Comparison of ENCODE assay signal across 15 cellular contexts in the genomic region with DNA sequence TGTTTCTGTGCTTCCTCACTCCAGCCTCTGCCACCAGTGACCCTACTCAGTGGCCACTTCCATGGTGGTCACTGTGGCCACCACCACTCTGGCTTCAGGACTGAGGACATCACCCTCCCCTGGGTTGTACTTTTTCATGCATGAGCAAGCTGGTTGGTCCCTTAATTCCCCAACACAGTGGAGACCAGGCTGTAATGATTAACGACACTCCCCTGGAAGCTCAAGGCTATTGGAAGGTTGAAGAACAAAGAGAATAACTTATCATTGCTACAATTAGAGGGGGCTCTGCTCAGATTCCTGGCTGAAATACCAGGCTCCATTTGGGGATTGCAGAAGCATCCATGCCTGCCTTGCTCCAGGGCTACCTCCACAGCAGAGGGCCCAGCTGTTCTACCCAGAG. TPM values are rescaled to one million over a fixed set of nuclear protein-coding genes. Genes with fewer than 3 reads are reported as not detected.
DNase-seq lines count a peak whose midpoint lies in the region; ATAC-seq and TF ChIP-seq lines count a peak whose summit lies in the region.
"Had no signal": no experiment of that assay in that cellular context is flagged by ENCODE, and none has a peak within 500 bp of the region (broad histone marks: within the 10 kb centered on the region; RNA-seq: fewer than 3 reads in every experiment).

No MANE protein-coding gene starts in this region.

- no peak for TF ChIP-seq CTCF in CD8-positive, alpha-beta T cell (IDR thresholded peaks at IDR 0.05)
- TF ChIP-seq CTCF in colonic mucosa (IDR thresholded peaks at IDR 0.05) (no peak), nephron (IDR thresholded peaks at IDR 0.05; ENCODE audit: unreplicated experiment in 3 of 3) (no peak)

- no peaks in the 10 kb centered on the region for H3K27me3 Mint-ChIP-seq in CD4-positive, CD25-positive, alpha-beta regulatory T cell
- H3K27me3 Mint-ChIP-seq in CD8-positive, alpha-beta T cell (ENCODE audit: low read depth) = no peaks in the 10 kb centered on the region
- H3K27me3 Mint-ChIP-seq in nephron (ENCODE audit: low read depth) = peaks cover 15% of the 10 kb centered on the region

- H3K4me1 Mint-ChIP-seq in CD4-positive, CD25-positive, alpha-beta regulatory T cell = peaks cover 22 to 41% (median 24%) of the 10 kb centered on the region in 4 donors
- peaks cover 61% of the 10 kb centered on the region for H3K4me1 Mint-ChIP-seq in CD8-positive, alpha-beta T cell (ENCODE audit: low read depth)
- peaks cover 6% of the 10 kb centered on the region for H3K4me1 Mint-ChIP-seq in nephron

- H3K27ac Mint-ChIP-seq in CD4-positive, CD25-positive, alpha-beta regulatory T cell = peak overlapping the region; percentile 72 to 82 (median 74)
- peak overlapping the region; percentile 67 for H3K27ac Mint-ChIP-seq in CD8-positive, alpha-beta T cell
- peak overlapping the region; percentile 58 to 60 (median 59) for H3K27ac Mint-ChIP-seq in nephron

- peaks cover 46% of the 10 kb centered on the region for H3K36me3 ChIP-seq in CD4-positive, CD25-positive, alpha-beta regulatory T cell (ENCODE audit: control insufficient read depth, insufficient read depth, low read length)
- peaks cover 20% of the 10 kb centered on the region for H3K36me3 ChIP-seq in CD8-positive, alpha-beta T cell (ENCODE audit: insufficient read depth, low read length)
- no peaks in the 10 kb centered on the region for H3K36me3 ChIP-seq in colonic mucosa

- CTCF ChIA-PET in CD8-positive, alpha-beta T cell (lab: Charles Lee) = interaction anchor here (0.6 to 1.2 kb wide), 3 partner anchors 10 to 89 kb away, joined by 3 to 5 read pairs (median 3); no protein-coding TSS in a partner anchor

- no peaks in the 10 kb centered on the region for H3K9me3 ChIP-seq in CD4-positive, CD25-positive, alpha-beta regulatory T cell (ENCODE audit: control insufficient read depth in 2 of 2, low read length in 2 of 2)
- H3K9me3 ChIP-seq in CD8-positive, alpha-beta T cell (ENCODE audit: low read length) = no peaks in the 10 kb centered on the region
- H3K9me3 ChIP-seq in colonic mucosa = no peaks in the 10 kb centered on the region

- H3K4me3 Mint-ChIP-seq in CD4-positive, CD25-positive, alpha-beta regulatory T cell = peak overlapping the region in 1 of 4 donors; percentile 76
- H3K4me3 Mint-ChIP-seq in CD8-positive, alpha-beta T cell = no peak overlapping the region
- no peak overlapping the region for H3K4me3 Mint-ChIP-seq in nephron

- POLR2A ChIA-PET in CD8-positive, alpha-beta T cell (lab: Charles Lee) = interaction anchor here (8.3 kb wide), 1 partner anchor 12 kb away, joined by 101 read pairs; a partner anchor contains a TSS

- no peaks in the 10 kb centered on the region for H3K9me3 Mint-ChIP-seq in CD4-positive, CD25-positive, alpha-beta regulatory T cell
- no peaks in the 10 kb centered on the region for H3K9me3 Mint-ChIP-seq in CD8-positive, alpha-beta T cell
- H3K9me3 Mint-ChIP-seq in nephron = peaks cover 3% of the 10 kb centered on the region

- no peaks in the 10 kb centered on the region for H3K27me3 ChIP-seq in CD4-positive, CD25-positive, alpha-beta regulatory T cell (ENCODE audit: control insufficient read depth, insufficient read depth, low read length)
- no peaks in the 10 kb centered on the region for H3K27me3 ChIP-seq in CD8-positive, alpha-beta T cell (ENCODE audit: insufficient read depth, low read length)
- H3K27me3 ChIP-seq in colonic mucosa = no peaks in the 10 kb centered on the region

- H3K27ac ChIP-seq in CD4-positive, CD25-positive, alpha-beta regulatory T cell (ENCODE audit: insufficient read depth, low read length, poor library complexity, severe bottlenecking) = no peak overlapping the region
- no peak overlapping the region for H3K27ac ChIP-seq in CD8-positive, alpha-beta T cell (ENCODE audit: low read depth, low read length)
- no peak overlapping the region for H3K27ac ChIP-seq in colonic mucosa

- intact Hi-C loops in CD8-positive, alpha-beta T cell (cut with DNase I, micrococcal nuclease) = no loop called here
- intact Hi-C loops in colonic mucosa (cut with DNase I) = no loop called here

- H3K36me3 Mint-ChIP-seq in CD4-positive, CD25-positive, alpha-beta regulatory T cell = peaks cover 33% of the 10 kb centered on the region
- peaks cover 59% of the 10 kb centered on the region for H3K36me3 Mint-ChIP-seq in CD8-positive, alpha-beta T cell
- H3K36me3 Mint-ChIP-seq in nephron (ENCODE audit: low read depth) = no peaks in the 10 kb centered on the region

- H3K9ac ChIP-seq in colonic mucosa (ENCODE audit: low read depth in 2 of 2, low read length in 2 of 2) = no peak overlapping the region

- H3K4me3 ChIP-seq in CD4-positive, CD25-positive, alpha-beta regulatory T cell (ENCODE audit: low read depth, low read length) = no peak overlapping the region
- no peak overlapping the region for H3K4me3 ChIP-seq in CD8-positive, alpha-beta T cell (ENCODE audit: low read depth, low read length)
- H3K4me3 ChIP-seq in colonic mucosa = no peak overlapping the region

- H3K4me1 ChIP-seq in CD4-positive, CD25-positive, alpha-beta regulatory T cell (ENCODE audit: control insufficient read depth, insufficient read depth, low read length, poor library complexity, severe bottlenecking) = peaks cover 8% of the 10 kb centered on the region
- H3K4me1 ChIP-seq in CD8-positive, alpha-beta T cell (ENCODE audit: insufficient read depth, low read length) = peaks cover 19% of the 10 kb centered on the region
- no peaks in the 10 kb centered on the region for H3K4me1 ChIP-seq in colonic mucosa

- no peak for ATAC-seq in CD4-positive, CD25-positive, alpha-beta regulatory T cell (ENCODE audit: low read depth in 2 of 2)
- no peak for ATAC-seq in CD8-positive, alpha-beta T cell
- ATAC-seq in HG03354 (IDR thresholded peaks at IDR 0.05; ENCODE audit: poor library complexity, severe bottlenecking, unreplicated experiment) = no peak

- no peak for DNase-seq in CD4-positive, CD25-positive, alpha-beta regulatory T cell
- DNase-seq in CD8-positive, alpha-beta T cell = no peak
- DNase-seq in colonic mucosa (peak; percentile 2), RPMI8226 (no peak)
- no peak for DNase-seq in stimulated activated CD4-positive, alpha-beta T cell treated with anti-CD3 and anti-CD28 coated beads, Interleukin-15, amount 100 ng/mL, for 24 hours
- DNase-seq: ACHN; DND-41; HCEC 1CT; NCI-H187 treated with DMSO at 0.1 percent for 48 hours; NK-92 treated with Interleukin-12 subunit alpha and Interleukin-12 subunit beta, amount 100 ng/mL, for 24 hours; SIG-M5 had no signal

RNA-seq across cellular contexts. Expression of a gene that starts 10.5 kb away (rescaled TPM):
- total RNA-seq in CD4-positive, CD25-positive, alpha-beta regulatory T cell = 118 TPM
- 100 to 1,000 TPM; 405 to 493 (median 439) TPM for polyA plus RNA-seq in CD4-positive, CD25-positive, alpha-beta regulatory T cell
- 10 to 100 TPM; 81.9 to 84.0 TPM for total RNA-seq in CD8-positive, alpha-beta T cell
- 10 to 100 TPM in 1 of 2 donors, 1 to 10 TPM in 1; 9.9 to 40.7 TPM for total RNA-seq in colonic mucosa

RNA-seq across cellular contexts. Expression of a gene that starts 16.1 kb away (rescaled TPM):
- total RNA-seq in CD4-positive, CD25-positive, alpha-beta regulatory T cell = not detected
- under 1 TPM in 2 of 4 donors, not detected in 2; 0.28 to 0.47 TPM for polyA plus RNA-seq in CD4-positive, CD25-positive, alpha-beta regulatory T cell
- total RNA-seq in CD8-positive, alpha-beta T cell = under 1 TPM in 1 of 2 experiments, not detected in 1; 0.47 TPM
- 10 to 100 TPM in 1 of 2 donors, 1 to 10 TPM in 1; 1.9 to 11.1 TPM for total RNA-seq in colonic mucosa
- total RNA-seq: OCI-LY7, RPMI7951 had no signal

RNA-seq across cellular contexts. Expression of a gene that starts 41.2 kb away (rescaled TPM):
- total RNA-seq in CD4-positive, CD25-positive, alpha-beta regulatory T cell = 0.94 TPM
- polyA plus RNA-seq in CD4-positive, CD25-positive, alpha-beta regulatory T cell = not detected
- not detected for total RNA-seq in CD8-positive, alpha-beta T cell
- under 1 TPM in 1 of 2 donors, not detected in 1; 0.24 TPM for total RNA-seq in colonic mucosa
- total RNA-seq: OCI-LY7 had no signal

RNA-seq across cellular contexts. Expression of a gene that starts 56.1 kb away (rescaled TPM):
- total RNA-seq in CD4-positive, CD25-positive, alpha-beta regulatory T cell = 1.8 TPM
- not detected for polyA plus RNA-seq in CD4-positive, CD25-positive, alpha-beta regulatory T cell
- total RNA-seq in CD8-positive, alpha-beta T cell = not detected
- under 1 TPM in 1 of 2 donors, not detected in 1; 0.40 TPM for total RNA-seq in colonic mucosa
- total RNA-seq: OCI-LY7, RPMI7951 had no signal
